In genomic region chr7:84261509-84261908, GRCh38 we compare ENCODE assay signal across 16 cellular contexts.
DNase-seq lines count a peak whose midpoint lies in the region; ATAC-seq, FAIRE-seq and TF ChIP-seq lines count a peak whose summit lies in the region.
"Had no signal": no experiment of that assay in that cellular context is flagged by ENCODE, and none has a peak within 500 bp of the region (broad histone marks: within the 10 kb centered on the region; RNA-seq: fewer than 3 reads in every experiment).

No MANE protein-coding gene starts in this region.

- POLR2A ChIA-PET in H1 (lab: Charles Lee; ENCODE audit: partially characterized antibody): no interaction called here

- H4K20me1 ChIP-seq in H1 (replicated peaks in 1 of 2; ENCODE audit: control insufficient read depth in 1 of 2, insufficient read depth in 2 of 2, low read length in 2 of 2): no peaks in the 10 kb centered on the region

- H2BK120ac ChIP-seq in H1 (replicated peaks; ENCODE audit: low read depth, low read length): no peak overlapping the region

- no peak overlapping the region for H3K4me3 ChIP-seq in right cardiac atrium (ENCODE audit: low read length)
- no peak overlapping the region for H3K4me3 ChIP-seq in H1 (ENCODE audit: extremely low read depth in 1 of 4, insufficient read depth in 2 of 4, low read depth in 3 of 4, low read length in 4 of 4)

- no peaks in the 10 kb centered on the region for H3K79me1 ChIP-seq in H1 (ENCODE audit: low read depth, low read length)

- TF ChIP-seq CTCF in H1 (IDR thresholded peaks at IDR 0.05; ENCODE audit: control extremely low read depth in 1 of 3, insufficient read depth in 1 of 3, low read depth in 1 of 3, low read length in 3 of 3): no peak

- 0 out of 2 replicates have a peak overlapping the region, but pooled peaks have one; percentile 10 for H2BK15ac ChIP-seq in H1 (ENCODE audit: low read length)

- no peaks in the 10 kb centered on the region for H3K4me1 ChIP-seq in right cardiac atrium (ENCODE audit: control insufficient read depth, insufficient read depth, low read length)
- no peaks in the 10 kb centered on the region for H3K4me1 ChIP-seq in H1 (replicated peaks in 1 of 4; ENCODE audit: control insufficient read depth in 3 of 4, insufficient read depth in 4 of 4, low read length in 3 of 4)

- no peak overlapping the region for H4K8ac ChIP-seq in H1 (ENCODE audit: extremely low read depth, insufficient read depth, low read length)

- H3K18ac ChIP-seq in H1 (ENCODE audit: extremely low read depth, low read length): no peak overlapping the region

- no peak for TF ChIP-seq RAD21 in H1 (IDR thresholded peaks at IDR 0.05 in 1 of 2, conservative IDR thresholded peaks at IDR 0.05 in 1 of 2; ENCODE audit: low read depth in 2 of 2, low read length in 2 of 2)

- H3K27ac ChIP-seq in right cardiac atrium (ENCODE audit: low read length) (no peak overlapping the region), H1 (ENCODE audit: low read depth, low read length) (no peak overlapping the region)

- intact Hi-C loops in right cardiac atrium (cut with DNase I) (no loop called here), left ventricle myocardium superior (cut with micrococcal nuclease) (no loop called here)

- no peak overlapping the region for H2AK5ac ChIP-seq in H1 (ENCODE audit: low read depth, low read length)

- H4K5ac ChIP-seq in H1 (ENCODE audit: insufficient read length, low read depth, low read length): no peak overlapping the region

- H2BK20ac ChIP-seq in H1 (ENCODE audit: low read length): no peak overlapping the region

- no peak for FAIRE-seq in H1 (lab: Jason Lieb, UNC)
- FAIRE-seq: A204.1, D721Med, H54 had no signal

- no peak overlapping the region for H2BK5ac ChIP-seq in H1 (ENCODE audit: low read depth, low read length)

- H4K91ac ChIP-seq in H1 (replicated peaks; ENCODE audit: insufficient read length, low read length): no peak overlapping the region

- no peak overlapping the region for H2BK12ac ChIP-seq in H1 (ENCODE audit: low read depth, low read length)

- 80% methylated on average over 4 of the region's 4 CpGs for whole genome bisulfite sequencing in right cardiac atrium
- 100% methylated on average over 4 of the region's 4 CpGs; no CpG with 5 or more reads in 1 of the 2 experiments for WGBS in H1 (ENCODE audit: extremely low coverage in 1 of 2, insufficient coverage in 1 of 2, insufficient read length in 1 of 2, insufficient replicate concordance in 2 of 2, low coverage in 1 of 2, low lambda C conversion rate in 2 of 2, missing lambda C conversion rate in 1 of 2), 2 experiments

- peak in 2 of 3 donors; percentile 23 to 24 for DNase-seq in right cardiac atrium
- DNase-seq in left ventricle myocardium superior: no peak
- DNase-seq in H1 (ENCODE audit: low read depth in 1 of 2, low spot score in 2 of 2): no peak
- DNase-seq in pons (ENCODE audit: low spot score): peak; percentile 8
- no peak for DNase-seq in OCI-M2 (lab: John Stamatoyannopoulos, UW; ENCODE audit: unreplicated experiment)
- no peak for DNase-seq in activated CD4-positive, alpha-beta T cell treated with anti-CD3 and anti-CD28 coated beads for 1 hour
- no peak for DNase-seq in activated CD4-positive, CD25-positive, alpha-beta regulatory T cell treated with anti-CD3 and anti-CD28 coated beads, Interleukin-2, amount 50 U/mL, for 72 hours
- DNase-seq: C1 segment of cervical spinal cord; CD4-positive, alpha-beta memory T cell; COR-L47; DMS153; DND-41; GF-D8 had no signal

- no peaks in the 10 kb centered on the region for H3K23me2 ChIP-seq in H1 (ENCODE audit: low read depth, low read length)

- ATAC-seq in right cardiac atrium: no peak
- no peak for ATAC-seq in left ventricle myocardium superior

- H3K79me2 ChIP-seq in H1 (ENCODE audit: control insufficient read depth in 1 of 2, insufficient read depth in 2 of 2, low read length in 2 of 2): no peaks in the 10 kb centered on the region

- H3K9me3 ChIP-seq in right cardiac atrium (ENCODE audit: control insufficient read depth, low read length) (no peaks in the 10 kb centered on the region), H1 (ENCODE audit: insufficient read depth in 2 of 2, low read depth in 1 of 2, low read length in 1 of 2) (no peaks in the 10 kb centered on the region)

- no peak overlapping the region for H3K9ac ChIP-seq in H1 (replicated peaks in 1 of 4; ENCODE audit: extremely low read depth in 1 of 4, low read depth in 3 of 4, low read length in 3 of 4)

- H3K4me2 ChIP-seq in H1 (ENCODE audit: insufficient read depth in 1 of 2, low read depth in 2 of 2, low read length in 2 of 2): no peak overlapping the region

- TF ChIP-seq POLR2A in H1 (IDR thresholded peaks at IDR 0.05; ENCODE audit: control extremely low read depth in 1 of 2, low read depth in 2 of 2, low read length in 2 of 2): no peak

- H3K4ac ChIP-seq in H1 (replicated peaks; ENCODE audit: insufficient read length, low read depth, low read length): no peak overlapping the region

- H2AFZ ChIP-seq in H1 (ENCODE audit: low read length): peak overlapping the region; percentile 71; the same call in 1 of the 2 replicates

- no peak overlapping the region for H3K56ac ChIP-seq in H1 (replicated peaks; ENCODE audit: insufficient read length, low read depth, low read length)

- H3K36me3 ChIP-seq in H1 (ENCODE audit: control insufficient read depth in 2 of 4, insufficient read depth in 4 of 4, low read length in 3 of 4): no peaks in the 10 kb centered on the region

- no peak for TF ChIP-seq EP300 in H1 (IDR thresholded peaks at IDR 0.05; ENCODE audit: borderline replicate concordance in 1 of 2, low read depth in 2 of 2, low read length in 2 of 2)

- H3K27me3 ChIP-seq in right cardiac atrium (ENCODE audit: control insufficient read depth, insufficient read depth) (no peaks in the 10 kb centered on the region), H1 (replicated peaks in 1 of 4; ENCODE audit: control insufficient read depth in 3 of 4, extremely low read depth in 1 of 4, insufficient read depth in 3 of 4, low read length in 3 of 4) (no peaks in the 10 kb centered on the region)

- H3K23ac ChIP-seq in H1 (ENCODE audit: insufficient read length): no peak overlapping the region

- no peak overlapping the region for H3K14ac ChIP-seq in H1 (ENCODE audit: insufficient read length)

- CTCF ChIA-PET in H1 (lab: Charles Lee; ENCODE audit: partially characterized antibody): interaction anchor here (0.6 kb wide), 1 partner anchor 1115 kb away, joined by 4 read pairs; no protein-coding TSS in a partner anchor

TF ChIP-seq in H1, 55 proteins besides CTCF, POLR2A, EP300 and RAD21:
- TF ChIP-seq FOSL1 (IDR thresholded peaks at IDR 0.05; ENCODE audit: insufficient read depth, low read depth, low read length): no peak

Comparison
In these comparisons a context has a peak if more than half of its experiments do, and no peak if none do; other contexts are left out.
1. DNase-seq: peak in right cardiac atrium (2 of 3) and pons (single experiment); none in left ventricle myocardium superior (single experiment), H1 (0 of 2), OCI-M2 (single experiment), activated CD4-positive, alpha-beta T cell treated with anti-CD3 and anti-CD28 coated beads for 1 hour (single experiment) and activated CD4-positive, CD25-positive, alpha-beta regulatory T cell treated with anti-CD3 and anti-CD28 coated beads, Interleukin-2, amount 50 U/mL, for 72 hours (single experiment).